8 cellular contexts compared by ENCODE assay signal in genomic region chr6:157667211-157668033, GRCh38.
DNase-seq lines count a peak whose midpoint lies in the region; ATAC-seq, FAIRE-seq and TF ChIP-seq lines count a peak whose summit lies in the region.

No MANE protein-coding gene starts in this region.

- H3K4me2 ChIP-seq in MM.1S (ENCODE audit: low read depth, low read length) (no peak overlapping the region), SU-DHL-6 (ENCODE audit: low read depth, low read length, poor library complexity, severe bottlenecking) (no peak overlapping the region)

- H3K9me3 ChIP-seq in MM.1S (replicated peaks; ENCODE audit: insufficient read depth, low read length) (no peaks in the 10 kb centered on the region), SU-DHL-6 (ENCODE audit: insufficient read depth, low read length) (no peaks in the 10 kb centered on the region)

- TF ChIP-seq CTCF in GM12865 (IDR thresholded peaks at IDR 0.05; ENCODE audit: insufficient read depth, low read depth, low read length, missing control alignments) (peak; percentile 73), MM.1S (IDR thresholded peaks at IDR 0.05; ENCODE audit: low read length) (peak; percentile 61), SU-DHL-6 (IDR thresholded peaks at IDR 0.05; ENCODE audit: insufficient read depth, low read length, poor library complexity, severe bottlenecking) (peak; percentile 97)

- H3F3A ChIP-seq in MM.1S (ENCODE audit: insufficient read depth, low read length) (no peaks in the 10 kb centered on the region), SU-DHL-6 (ENCODE audit: insufficient read depth) (no peaks in the 10 kb centered on the region)

- H2AFZ ChIP-seq in MM.1S (ENCODE audit: low read length), result no peak overlapping the region
- H2AFZ ChIP-seq in SU-DHL-6 (ENCODE audit: low read depth, low read length, severe bottlenecking), result no peak overlapping the region

- DNase-seq in GM12865 (ENCODE audit: low read depth), result peak; percentile 72
- DNase-seq in MM.1S, result peak; percentile 32
- DNase-seq in anterior cingulate cortex (lab: John Stamatoyannopoulos, UW), result peak in 35 of 58 donors; percentile 2 to 78 (median 26)
- DNase-seq in hypothalamus (lab: John Stamatoyannopoulos, UW), result peak in 26 of 51 donors; percentile 5 to 79 (median 32)
- peak; percentile 23 to 48 for DNase-seq in stimulated activated CD4-positive, alpha-beta T cell treated with anti-CD3 and anti-CD28 coated beads, Interleukin-12 subunit alpha, Interleukin-12 subunit beta, amount 100 ng/mL, for 24 hours (ENCODE audit: low read depth in 2 of 2)

- H3K27me3 ChIP-seq in MM.1S (replicated peaks; ENCODE audit: insufficient read depth, low read length) (no peaks in the 10 kb centered on the region), SU-DHL-6 (ENCODE audit: low read length) (no peaks in the 10 kb centered on the region)

- H3K4me3 ChIP-seq in GM12865 (ENCODE audit: low read depth, low read length) (no peak overlapping the region), MM.1S (ENCODE audit: low read length) (no peak overlapping the region), SU-DHL-6 (ENCODE audit: insufficient read depth, low read length, poor library complexity, severe bottlenecking) (no peak overlapping the region)

- H3K9ac ChIP-seq in MM.1S (ENCODE audit: low read length), result no peak overlapping the region
- no peak overlapping the region for H3K9ac ChIP-seq in SU-DHL-6 (ENCODE audit: low read length)

- no peaks in the 10 kb centered on the region for H4K20me1 ChIP-seq in MM.1S (ENCODE audit: insufficient read depth, low read length)
- H4K20me1 ChIP-seq in SU-DHL-6 (ENCODE audit: low read depth, low read length), result no peaks in the 10 kb centered on the region

- no peaks in the 10 kb centered on the region for H3K79me2 ChIP-seq in MM.1S (ENCODE audit: low read length)
- no peaks in the 10 kb centered on the region for H3K79me2 ChIP-seq in SU-DHL-6 (ENCODE audit: insufficient read depth, low read length)

- ATAC-seq in HG02610 (IDR thresholded peaks at IDR 0.05; ENCODE audit: unreplicated experiment), result no peak

- peak; percentile 96 for FAIRE-seq in A204.1 (lab: Jason Lieb, UNC)

- no peaks in the 10 kb centered on the region for H3K9me2 ChIP-seq in MM.1S (replicated peaks; ENCODE audit: insufficient read depth, low read length)
- H3K9me2 ChIP-seq in SU-DHL-6 (replicated peaks; ENCODE audit: insufficient read depth, low read length), result no peaks in the 10 kb centered on the region

- H3K4me1 ChIP-seq in MM.1S (ENCODE audit: low read length), result no peaks in the 10 kb centered on the region

- H3K36me3 ChIP-seq in MM.1S (replicated peaks; ENCODE audit: insufficient read depth, low read length), result no peaks in the 10 kb centered on the region
- H3K36me3 ChIP-seq in SU-DHL-6 (ENCODE audit: low read length), result no peaks in the 10 kb centered on the region

- no peak overlapping the region for H3K27ac ChIP-seq in MM.1S (ENCODE audit: low read length)
- no peak overlapping the region for H3K27ac ChIP-seq in SU-DHL-6 (ENCODE audit: low read depth, low read length)
